In the genomic region with DNA sequence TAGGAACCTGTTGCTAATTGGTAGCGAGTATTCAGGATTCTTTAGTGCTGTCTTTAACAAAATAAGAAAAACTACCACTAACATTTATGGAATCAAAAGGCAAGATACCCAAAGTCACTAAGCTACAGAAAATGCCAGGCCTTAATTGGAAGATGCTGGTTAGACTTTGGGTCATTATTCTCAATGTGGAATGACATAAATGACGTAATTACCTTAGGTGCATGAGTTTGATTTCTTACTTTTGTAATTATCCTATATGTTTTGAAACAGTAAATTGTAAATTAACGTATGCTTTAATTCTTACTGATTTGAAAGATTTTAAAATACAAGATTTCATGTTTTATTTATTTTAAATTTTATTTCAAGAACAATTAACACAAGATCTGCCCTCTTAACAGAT, we compare ENCODE assay signal across 32 cellular contexts. TPM values are rescaled to one million over a fixed set of nuclear protein-coding genes. Genes with fewer than 3 reads are reported as not detected.
"Had no signal": no experiment of that assay in that cellular context is flagged by ENCODE, and none has a peak within 500 bp of the region (broad histone marks: within the 10 kb centered on the region; RNA-seq: fewer than 3 reads in every experiment).

No MANE protein-coding gene starts in this region.

- H2AFZ ChIP-seq: parathyroid adenoma had no signal

- H3K27me3 ChIP-seq: neutrophil, spleen, suprapubic skin, testis, tibial artery, transverse colon, upper lobe of right lung, vagina had no signal

- H3K9me3 ChIP-seq: neutrophil, psoas muscle, suprapubic skin, testis, transverse colon, upper lobe of right lung, vagina had no signal

- H3K9ac ChIP-seq: parathyroid adenoma had no signal

- FAIRE-seq: urothelium cell line had no signal

- DNase-seq: naive thymus-derived CD8-positive, alpha-beta T cell; nephron progenitor cell; nucleus accumbens; posterior cingulate gyrus; psoas muscle; right cardiac atrium; spleen; stimulated activated CD4-positive, alpha-beta T cell treated with anti-CD3 and anti-CD28 coated beads, Interleukin-12 subunit alpha, Interleukin-12 subunit beta, amount 100 ng/mL, for 4 hours; stimulated activated CD4-positive, alpha-beta T cell treated with anti-CD3 and anti-CD28 coated beads, Interleukin-1b, Interleukin-23, amount 100 ng/mL, for 48 hours; stimulated activated CD4-positive, alpha-beta T cell treated with anti-CD3 and anti-CD28 coated beads, Interleukin-4, amount 100 ng/mL, for 1 hour; stimulated activated CD4-positive, alpha-beta T cell treated with anti-CD3 and anti-CD28 coated beads, Interleukin-4, amount 100 ng/mL, for 4 hours; stimulated activated CD8-positive, alpha-beta memory T cell treated with anti-CD3 and anti-CD28 coated beads, Interleukin-4, amount 100 ng/mL, for 48 hours; stimulated activated naive CD4-positive, alpha-beta T cell; stimulated activated naive CD8-positive, alpha-beta T cell treated with anti-CD3 and anti-CD28 coated beads, Interleukin-15, amount 100 ng/mL, for 72 hours; stimulated activated naive CD8-positive, alpha-beta T cell treated with anti-CD3 and anti-CD28 coated beads, Interleukin-15, Interleukin-2, amounts not matched to agents 100 U/mL and 50 U/mL, for 24 hours; substantia nigra; testis; tibial artery; transverse colon; upper lobe of right lung had no signal

- H3K27ac ChIP-seq: neutrophil, parathyroid adenoma, psoas muscle, skin epidermis, spleen, suprapubic skin, testis, tibial artery, transverse colon, upper lobe of right lung, vagina had no signal

- H3K79me2 ChIP-seq: parathyroid adenoma had no signal

- ATAC-seq: naive thymus-derived CD8-positive, alpha-beta T cell; natural killer cell treated with Interleukin-12 subunit alpha and Interleukin-12 subunit beta and Interleukin-15 and Interleukin-18, amount 100 ng/mL, for 72 hours; psoas muscle; right cardiac atrium; sciatic nerve; stimulated activated memory B cell treated with anti-CD40 and anti-IgM and Interleukin-4, amounts not matched to agents 10 μg/mL and 1 μg/mL and 100 μg/mL, for 72 hours; stimulated activated naive CD8-positive, alpha-beta T cell treated with anti-CD3 and anti-CD28 coated beads, Interleukin-15, amount 100 ng/mL, for 72 hours; stimulated activated naive CD8-positive, alpha-beta T cell treated with anti-CD3 and anti-CD28 coated beads, Interleukin-15, Interleukin-2, amounts not matched to agents 100 U/mL and 50 U/mL, for 24 hours; upper lobe of right lung had no signal

- H3K4me2 ChIP-seq: smooth muscle cell had no signal

- H3K4me3 ChIP-seq: psoas muscle, skin epidermis, smooth muscle cell, spleen, suprapubic skin, testis, tibial artery, transverse colon, upper lobe of right lung, vagina had no signal

- H3K4me1 ChIP-seq: parathyroid adenoma, spleen, suprapubic skin, testis, tibial artery, transverse colon, upper lobe of right lung, vagina had no signal

- H3K36me3 ChIP-seq: neutrophil, spleen, suprapubic skin, tibial artery, transverse colon, upper lobe of right lung, vagina had no signal

RNA-seq across cellular contexts. Expression of a gene that starts 25.0 kb away (rescaled TPM):
- total RNA-seq: naive thymus-derived CD8-positive, alpha-beta T cell; natural killer cell treated with Interleukin-12 subunit alpha and Interleukin-12 subunit beta and Interleukin-15 and Interleukin-18, amount 100 ng/mL, for 72 hours; neural crest cell; progenitor cell of endocrine pancreas; spleen; transverse colon; vagina had no signal
- polyA plus RNA-seq: naive thymus-derived CD8-positive, alpha-beta T cell; spleen had no signal
